In the genomic region with DNA sequence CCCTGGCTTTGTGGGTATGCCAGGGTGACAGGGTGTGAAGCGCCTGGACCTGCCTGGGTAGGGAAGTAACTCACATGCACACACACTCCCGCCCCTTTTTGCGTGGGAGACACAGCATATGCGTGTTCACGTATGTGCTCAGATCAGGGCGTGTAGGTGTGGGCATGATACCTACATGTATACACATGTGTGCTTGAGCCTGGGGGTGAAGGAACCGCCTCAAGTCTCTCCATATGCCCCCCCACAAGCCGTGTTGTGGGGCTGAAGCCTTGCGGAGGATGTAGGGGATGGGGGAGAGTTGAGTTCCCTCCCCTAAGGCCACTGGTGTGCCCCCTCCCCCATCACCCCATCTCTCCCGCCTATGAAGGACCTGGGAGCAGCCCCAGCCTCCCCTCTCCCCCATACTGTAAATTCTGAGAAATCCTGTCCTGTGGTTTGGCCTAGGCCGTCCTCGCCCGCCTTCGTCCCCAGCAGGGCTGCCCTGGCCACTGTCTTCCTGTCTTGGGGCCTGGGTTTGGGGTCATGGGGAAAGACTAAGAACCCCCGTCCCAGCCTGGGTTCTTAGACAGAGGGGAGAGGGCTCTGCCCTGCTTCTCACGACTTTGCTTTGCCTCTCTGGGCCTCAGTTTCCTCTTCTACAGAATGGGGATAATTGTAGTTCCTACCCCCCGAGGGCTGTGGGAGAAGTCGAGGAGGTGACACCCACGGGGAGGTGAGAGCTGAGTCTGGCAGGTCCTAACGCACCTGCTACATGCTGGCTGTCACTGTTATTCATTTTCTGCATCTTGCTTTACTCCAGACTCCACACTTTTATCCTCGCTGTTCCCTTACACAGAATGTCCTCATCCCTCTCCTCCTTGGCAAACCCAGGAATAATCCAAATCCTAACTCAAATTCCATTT, we compare ENCODE assay signal across 31 cellular contexts. TPM values are rescaled to one million over a fixed set of nuclear protein-coding genes. Genes with fewer than 3 reads are reported as not detected.
"Had no signal": no experiment of that assay in that cellular context is flagged by ENCODE, and none has a peak within 500 bp of the region (broad histone marks: within the 10 kb centered on the region; RNA-seq: fewer than 3 reads in every experiment).

No MANE protein-coding gene starts in this region.

- H3K4me3 Mint-ChIP-seq: naive thymus-derived CD4-positive, alpha-beta T cell; neural progenitor cell; stimulated activated naive B cell treated with anti-CD40 and anti-IgM and Interleukin-4, amounts not matched to agents 10 μg/mL and 1 μg/mL and 100 μg/mL, for 72 hours; stimulated activated naive CD8-positive, alpha-beta T cell treated with anti-CD3 and anti-CD28 coated beads, Interleukin-15, amount 100 ng/mL, for 72 hours had no signal

- H3K36me3 ChIP-seq: colonic mucosa, heart left ventricle, neural progenitor cell, spleen, tibial nerve, upper lobe of right lung had no signal

- DNase-seq: colonic mucosa; dermis blood vessel endothelial cell; heart left ventricle; hippocampal formation; mammary epithelial cell; naive thymus-derived CD4-positive, alpha-beta T cell; spleen; stimulated activated CD4-positive, alpha-beta T cell treated with anti-CD3 and anti-CD28 coated beads, Interleukin-15, amount 100 ng/mL, for 24 hours; stimulated activated CD4-positive, alpha-beta T cell treated with anti-CD3 and anti-CD28 coated beads, Interleukin-1b, Interleukin-23, amount 100 ng/mL, for 48 hours; stimulated activated CD4-positive, alpha-beta T cell treated with anti-CD3 and anti-CD28 coated beads, Interleukin-4, amount 100 ng/mL, for 24 hours; stimulated activated naive B cell treated with anti-CD40 and anti-IgM and Interleukin-4, amounts not matched to agents 10 μg/mL and 1 μg/mL and 100 μg/mL, for 72 hours; stimulated activated naive CD8-positive, alpha-beta T cell treated with anti-CD3 and anti-CD28 coated beads, Interleukin-15, amount 100 ng/mL, for 72 hours; testis; upper lobe of right lung had no signal

- H3K27me3 Mint-ChIP-seq: stimulated activated naive CD8-positive, alpha-beta T cell treated with anti-CD3 and anti-CD28 coated beads, Interleukin-15, amount 100 ng/mL, for 72 hours had no signal

- H3K4me2 ChIP-seq: neural progenitor cell had no signal

- H3K9ac ChIP-seq: neural progenitor cell, parathyroid adenoma had no signal

- H3K27ac ChIP-seq: colonic mucosa, heart left ventricle, neural progenitor cell, parathyroid adenoma, spleen, testis, tibial nerve, upper lobe of right lung had no signal

- ATAC-seq: heart left ventricle; left lobe of liver; naive thymus-derived CD4-positive, alpha-beta T cell; sciatic nerve; stimulated activated naive B cell treated with anti-CD40 and anti-IgM and Interleukin-4, amounts not matched to agents 10 μg/mL and 1 μg/mL and 100 μg/mL, for 72 hours; stimulated activated naive CD8-positive, alpha-beta T cell treated with anti-CD3 and anti-CD28 coated beads, Interleukin-15, amount 100 ng/mL, for 72 hours; upper lobe of right lung had no signal

- H3K27ac Mint-ChIP-seq: neural progenitor cell; stimulated activated naive B cell treated with anti-CD40 and anti-IgM and Interleukin-4, amounts not matched to agents 10 μg/mL and 1 μg/mL and 100 μg/mL, for 72 hours had no signal

- H3K4me3 ChIP-seq: colonic mucosa, heart left ventricle, neural progenitor cell, spleen, testis, tibial nerve, upper lobe of right lung had no signal

- H3K4me1 ChIP-seq: colonic mucosa, heart left ventricle, neural progenitor cell, parathyroid adenoma, spleen, testis, tibial nerve, upper lobe of right lung had no signal

- H3K36me3 Mint-ChIP-seq: neural progenitor cell; stimulated activated naive B cell treated with anti-CD40 and anti-IgM and Interleukin-4, amounts not matched to agents 10 μg/mL and 1 μg/mL and 100 μg/mL, for 72 hours had no signal

- H2AFZ ChIP-seq: neural progenitor cell, parathyroid adenoma had no signal

- H3K4me1 Mint-ChIP-seq: neural progenitor cell had no signal

- H3K27me3 ChIP-seq: colonic mucosa, neural progenitor cell, testis, tibial nerve, upper lobe of right lung had no signal

- H3K9me3 ChIP-seq: colonic mucosa, testis, upper lobe of right lung had no signal

- H3K9me3 Mint-ChIP-seq: neural progenitor cell had no signal

RNA-seq across cellular contexts. Expression of a gene that starts 14.3 kb away (rescaled TPM):
- total RNA-seq: cerebellum; colonic mucosa; dermis blood vessel endothelial cell; fibroblast of lung; frontal cortex; glomerular endothelial cell; heart left ventricle; left lobe of liver; lower leg skin; mammary epithelial cell; mesenteric fat pad; mononuclear cell; naive thymus-derived CD4-positive, alpha-beta T cell; omental fat pad; pulmonary artery endothelial cell; sciatic nerve; skeletal muscle tissue; spleen; subcutaneous adipose tissue; tibial nerve; upper lobe of right lung had no signal
- polyA plus RNA-seq: esophagus; fibroblast of lung; heart left ventricle; mammary epithelial cell; naive thymus-derived CD4-positive, alpha-beta T cell; spleen had no signal

RNA-seq across cellular contexts. Expression of a gene that starts 37.2 kb away (rescaled TPM):
- total RNA-seq: cerebellum, colonic mucosa, dermis blood vessel endothelial cell, fibroblast of lung, frontal cortex, glomerular endothelial cell, heart left ventricle, left lobe of liver, lower leg skin, mammary epithelial cell, mesenteric fat pad, mononuclear cell, omental fat pad, pulmonary artery endothelial cell, sciatic nerve, skeletal muscle tissue, spleen, subcutaneous adipose tissue, tibial nerve, upper lobe of right lung had no signal
- polyA plus RNA-seq: esophagus; fibroblast of lung; heart left ventricle; mammary epithelial cell; naive thymus-derived CD4-positive, alpha-beta T cell; spleen had no signal

RNA-seq across cellular contexts. Expression of a gene that starts 53.8 kb away (rescaled TPM):
- total RNA-seq: cerebellum; colonic mucosa; dermis blood vessel endothelial cell; fibroblast of lung; frontal cortex; glomerular endothelial cell; heart left ventricle; left lobe of liver; lower leg skin; mammary epithelial cell; mesenteric fat pad; mononuclear cell; naive thymus-derived CD4-positive, alpha-beta T cell; omental fat pad; pulmonary artery endothelial cell; sciatic nerve; skeletal muscle tissue; spleen; subcutaneous adipose tissue; tibial nerve; upper lobe of right lung had no signal
- polyA plus RNA-seq: esophagus; fibroblast of lung; heart left ventricle; mammary epithelial cell; naive thymus-derived CD4-positive, alpha-beta T cell; spleen had no signal
